ENCODE assay signal across 8 cellular contexts in the genomic region with DNA sequence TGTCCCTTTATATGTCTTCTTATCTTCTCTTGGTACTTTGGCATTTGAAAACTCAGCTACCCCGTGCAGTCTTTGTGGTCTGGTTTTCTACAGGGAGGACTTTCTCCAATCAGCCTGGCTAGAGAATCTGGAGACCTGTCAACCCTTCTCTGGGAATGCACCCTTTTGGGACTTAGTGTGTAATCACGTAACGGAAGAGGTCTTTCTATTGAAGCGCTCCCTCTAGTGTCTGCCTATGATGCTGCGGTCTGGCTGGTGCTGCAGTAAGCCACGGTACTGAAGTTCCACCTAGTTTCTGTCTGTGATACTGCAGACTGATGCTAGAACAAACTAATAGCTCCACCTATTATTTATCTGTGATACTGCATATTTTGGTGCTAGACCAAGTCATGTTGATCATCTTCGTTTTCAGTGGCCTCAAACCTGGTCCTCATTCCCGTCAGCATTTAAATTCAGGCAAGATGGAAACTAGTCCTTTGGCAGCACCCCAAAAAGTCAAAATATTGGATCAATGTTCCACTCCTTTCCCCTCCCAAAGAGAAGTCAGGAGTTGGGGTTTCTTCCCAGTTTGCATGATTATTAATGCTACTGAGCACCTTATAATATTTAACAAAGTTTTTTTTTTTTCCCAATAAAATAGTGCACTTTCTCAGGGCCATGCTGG. TPM values are rescaled to one million over a fixed set of nuclear protein-coding genes. Genes with fewer than 3 reads are reported as not detected.
DNase-seq lines count a peak whose midpoint lies in the region; ATAC-seq and TF ChIP-seq lines count a peak whose summit lies in the region.

No MANE protein-coding gene starts in this region.

- TF ChIP-seq EP300 in sigmoid colon (IDR thresholded peaks at IDR 0.05): no peak

- H3K27ac ChIP-seq in adrenal gland: no peak overlapping the region
- no peak overlapping the region for H3K27ac ChIP-seq in left ventricle myocardium inferior (replicated peaks)
- H3K27ac ChIP-seq in sigmoid colon: no peak overlapping the region

- H3K27me3 ChIP-seq in adrenal gland: peaks cover 4% of the 10 kb centered on the region
- H3K27me3 ChIP-seq in left ventricle myocardium inferior (ENCODE audit: low read depth): peaks cover 61% of the 10 kb centered on the region
- peaks cover 0 to 5% (median 0%) of the 10 kb centered on the region in 3 donors for H3K27me3 ChIP-seq in sigmoid colon

- 1 to 2% (median 1%) methylated on average over 8 of the region's 8 CpGs for WGBS in adrenal gland, 4 donors
- 0 to 3% methylated on average over 8 of the region's 8 CpGs for WGBS in sigmoid colon, 2 donors

- H3K4me1 ChIP-seq in adrenal gland (replicated peaks in 1 of 2): no peaks in the 10 kb centered on the region
- no peaks in the 10 kb centered on the region for H3K4me1 ChIP-seq in left ventricle myocardium inferior
- no peaks in the 10 kb centered on the region for H3K4me1 ChIP-seq in sigmoid colon

- peak; percentile 84 to 99 (median 92) for TF ChIP-seq CTCF in adrenal gland (IDR thresholded peaks at IDR 0.05)
- TF ChIP-seq CTCF in left ventricle myocardium inferior (IDR thresholded peaks at IDR 0.05; ENCODE audit: borderline replicate concordance): peak; percentile 90
- peak in 3 of 4 experiments; percentile 32 to 62 (median 53) for TF ChIP-seq CTCF in sigmoid colon (IDR thresholded peaks at IDR 0.05)

- H3K36me3 ChIP-seq in adrenal gland (replicated peaks in 1 of 2) (no peaks in the 10 kb centered on the region), left ventricle myocardium inferior (no peaks in the 10 kb centered on the region), sigmoid colon (no peaks in the 10 kb centered on the region)

- no peak overlapping the region for H3K4me3 ChIP-seq in adrenal gland
- no peak overlapping the region for H3K4me3 ChIP-seq in left ventricle myocardium inferior
- no peak overlapping the region for H3K4me3 ChIP-seq in sigmoid colon

- intact Hi-C loops in adrenal gland (cut with DNase I): no loop called here
- intact Hi-C loops in left ventricle myocardium inferior (cut with micrococcal nuclease): no loop called here
- intact Hi-C loops in sigmoid colon (cut with DNase I): no loop called here

- TF ChIP-seq POLR2A in adrenal gland (IDR thresholded peaks at IDR 0.05) (no peak), sigmoid colon (IDR thresholded peaks at IDR 0.05) (no peak)

- peak; percentile 22 for DNase-seq in DMS79 treated with DMSO at 0.1 percent for 48 hours (lab: John Stamatoyannopoulos, UW)
- no peak for DNase-seq in DMS79 (lab: John Stamatoyannopoulos, UW)
- peak; percentile 87 for DNase-seq in NCI-H146 treated with DMSO at 0.1 percent for 48 hours (lab: John Stamatoyannopoulos, UW; ENCODE audit: unreplicated experiment)
- peak; percentile 68 for DNase-seq in T follicular helper cell (ENCODE audit: low read depth)
- DNase-seq in adrenal gland: peak; percentile 63 to 91 (median 84)
- peak; percentile 54 for DNase-seq in left ventricle myocardium inferior
- DNase-seq in sigmoid colon: no peak

- ATAC-seq in HG02938 (IDR thresholded peaks at IDR 0.05; ENCODE audit: unreplicated experiment): peak; percentile 96

- H3K9me3 ChIP-seq in adrenal gland (replicated peaks in 1 of 3) (no peaks in the 10 kb centered on the region), left ventricle myocardium inferior (replicated peaks) (peaks cover 8% of the 10 kb centered on the region), sigmoid colon (no peaks in the 10 kb centered on the region)

RNA-seq across cellular contexts. Expression of gene SIRPB2, which starts 12.5 kb away (rescaled TPM):
- total RNA-seq in adrenal gland (10 to 100 TPM in 6 of 8 donors, 1 to 10 TPM in 2; 8.5 to 19.7 (median 14.0) TPM), left ventricle myocardium inferior (3.2 TPM), sigmoid colon (10 to 100 TPM in 1 of 4 donors, 1 to 10 TPM in 3; 6.6 to 10.2 (median 8.9) TPM)
- polyA plus RNA-seq in adrenal gland (1 to 10 TPM; 1.8 to 2.5 (median 1.9) TPM), sigmoid colon (1 to 10 TPM; 1.2 to 2.5 (median 2.3) TPM)

RNA-seq across cellular contexts. Expression of gene NSFL1C, which starts 37.0 kb away (rescaled TPM):
- 100 to 1,000 TPM in 4 of 8 donors, 10 to 100 TPM in 4; 52.5 to 491 (median 98.9) TPM for total RNA-seq in adrenal gland
- polyA plus RNA-seq in adrenal gland: 100 to 1,000 TPM in 1 of 3 donors, 10 to 100 TPM in 2; 46.1 to 510 (median 61.1) TPM
- total RNA-seq in left ventricle myocardium inferior: 56.6 TPM
- total RNA-seq in sigmoid colon: 10 to 100 TPM; 33.5 to 46.5 (median 40.5) TPM
- polyA plus RNA-seq in sigmoid colon: 10 to 100 TPM; 49.9 to 61.9 (median 55.0) TPM

RNA-seq across cellular contexts. Expression of gene SIRPD, which starts 53.8 kb away (rescaled TPM):
- total RNA-seq in adrenal gland: 1 to 10 TPM in 1 of 8 donors, under 1 TPM in 1, not detected in 6; 0.43 to 3.3 TPM
- polyA plus RNA-seq in adrenal gland: 1 to 10 TPM in 1 of 3 donors, not detected in 2; 1.5 TPM
- not detected for total RNA-seq in left ventricle myocardium inferior
- total RNA-seq in sigmoid colon: under 1 TPM in 1 of 4 donors, not detected in 3; 0.66 TPM
- under 1 TPM in 1 of 3 donors, not detected in 2; 0.90 TPM for polyA plus RNA-seq in sigmoid colon

Comparison
In these comparisons a context has a peak if more than half of its experiments do, and no peak if none do; other contexts are left out.
1. DNase-seq: peak in DMS79 treated with DMSO at 0.1 percent for 48 hours (single experiment), NCI-H146 treated with DMSO at 0.1 percent for 48 hours (single experiment), T follicular helper cell (single experiment), adrenal gland (7 of 7) and left ventricle myocardium inferior (single experiment); none in DMS79 (single experiment) and sigmoid colon (single experiment).
2. Peak in every context shown above with its lines, with median percentiles within 50 percentile points of each other: CTCF ChIP-seq.